9 cellular contexts compared by ENCODE assay signal in the genomic region with DNA sequence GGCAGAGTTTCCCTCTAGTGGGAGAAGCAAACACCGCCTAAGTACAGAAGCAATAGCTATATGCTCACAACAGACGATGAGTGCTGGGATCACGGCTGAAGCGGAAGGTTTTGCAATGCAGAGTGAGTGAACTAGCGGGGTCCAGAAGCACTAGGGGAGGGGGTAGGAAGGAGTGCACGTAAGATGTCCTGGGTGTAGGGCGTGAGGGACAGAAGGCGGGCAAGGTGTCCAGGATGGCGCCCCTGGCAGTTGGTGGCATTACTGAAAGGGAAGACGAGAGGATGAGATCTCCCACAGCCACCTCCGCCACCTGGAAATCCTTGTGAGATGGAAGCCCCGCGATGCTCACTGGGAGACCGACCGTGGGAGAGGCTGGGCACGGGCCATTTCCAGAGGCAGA.
DNase-seq lines count a peak whose midpoint lies in the region; ATAC-seq and TF ChIP-seq lines count a peak whose summit lies in the region.
"Had no signal": no experiment of that assay in that cellular context is flagged by ENCODE, and none has a peak within 500 bp of the region (broad histone marks: within the 10 kb centered on the region; RNA-seq: fewer than 3 reads in every experiment).

No MANE protein-coding gene starts in this region.

- H3K27me3 ChIP-seq in left ventricle myocardium inferior (ENCODE audit: low read depth): no peaks in the 10 kb centered on the region

- in situ Hi-C loops in astrocyte of the cerebellum (cut with HindIII; ENCODE audit: low sequenced_read_pairs): loop anchor here (25.0 kb wide), 1 partner anchor 106 kb away; no protein-coding TSS in a partner anchor

- H3K4me1 ChIP-seq in left ventricle myocardium inferior: peaks cover 100% of the 10 kb centered on the region
- H3K4me1 ChIP-seq in urinary bladder (ENCODE audit: insufficient read depth): peaks cover 4% of the 10 kb centered on the region

- no peaks in the 10 kb centered on the region for H3K36me3 Mint-ChIP-seq in mesothelial cell of epicardium

- 90% methylated on average over 16 of the region's 16 CpGs for WGBS in urinary bladder

- TF ChIP-seq CTCF in left ventricle myocardium inferior (IDR thresholded peaks at IDR 0.05; ENCODE audit: borderline replicate concordance) (peak; percentile 17), astrocyte of the cerebellum (IDR thresholded peaks at IDR 0.05; ENCODE audit: low read depth, low read length, missing control alignments) (peak; percentile 8), mesothelial cell of epicardium (IDR thresholded peaks at IDR 0.05; ENCODE audit: unreplicated experiment) (no peak)

- peaks cover 69% of the 10 kb centered on the region for H3K4me1 Mint-ChIP-seq in mesothelial cell of epicardium

- H3K4me3 Mint-ChIP-seq in mesothelial cell of epicardium: no peak overlapping the region

- H3K9me3 ChIP-seq in left ventricle myocardium inferior (replicated peaks): no peaks in the 10 kb centered on the region

- peak overlapping the region; percentile 58 for H3K4me3 ChIP-seq in left ventricle myocardium inferior
- H3K4me3 ChIP-seq in astrocyte of the cerebellum (ENCODE audit: low read depth, low read length): no peak overlapping the region
- H3K4me3 ChIP-seq in urinary bladder (ENCODE audit: low read depth, low read length): no peak overlapping the region

- peak overlapping the region; percentile 97 for H3K27ac ChIP-seq in left ventricle myocardium inferior (replicated peaks)
- peak overlapping the region; percentile 95 for H3K27ac ChIP-seq in urinary bladder (ENCODE audit: low read depth)

- no peak for DNase-seq in left ventricle myocardium inferior
- DNase-seq in left ventricle myocardium superior: no peak
- no peak for DNase-seq in astrocyte of the cerebellum (ENCODE audit: low read depth)
- DNase-seq in mesothelial cell of epicardium (ENCODE audit: low spot score in 2 of 2, unreplicated experiment in 2 of 2): no peak
- no peak for DNase-seq in sciatic nerve (ENCODE audit: low spot score)
- no peak for DNase-seq in dermis blood vessel endothelial cell
- no peak for DNase-seq in germinal center (ENCODE audit: low spot score)
- DNase-seq: OCI-M1 had no signal

- ATAC-seq in left ventricle myocardium superior (no peak), sciatic nerve (no peak)

- H3K9me3 Mint-ChIP-seq in mesothelial cell of epicardium: no peaks in the 10 kb centered on the region

- intact Hi-C loops in left ventricle myocardium inferior (cut with micrococcal nuclease): no loop called here
- intact Hi-C loops in left ventricle myocardium superior (cut with micrococcal nuclease): no loop called here
- intact Hi-C loops in sciatic nerve (cut with DNase I): no loop called here

- H3K36me3 ChIP-seq in left ventricle myocardium inferior (no peaks in the 10 kb centered on the region), urinary bladder (ENCODE audit: insufficient read depth) (no peaks in the 10 kb centered on the region)

- peak overlapping the region; percentile 13 for H3K27ac Mint-ChIP-seq in mesothelial cell of epicardium

- H3K27me3 Mint-ChIP-seq in mesothelial cell of epicardium (ENCODE audit: low read depth): no peaks in the 10 kb centered on the region
